ENCODE assay signal across 8 cellular contexts in the genomic region with DNA sequence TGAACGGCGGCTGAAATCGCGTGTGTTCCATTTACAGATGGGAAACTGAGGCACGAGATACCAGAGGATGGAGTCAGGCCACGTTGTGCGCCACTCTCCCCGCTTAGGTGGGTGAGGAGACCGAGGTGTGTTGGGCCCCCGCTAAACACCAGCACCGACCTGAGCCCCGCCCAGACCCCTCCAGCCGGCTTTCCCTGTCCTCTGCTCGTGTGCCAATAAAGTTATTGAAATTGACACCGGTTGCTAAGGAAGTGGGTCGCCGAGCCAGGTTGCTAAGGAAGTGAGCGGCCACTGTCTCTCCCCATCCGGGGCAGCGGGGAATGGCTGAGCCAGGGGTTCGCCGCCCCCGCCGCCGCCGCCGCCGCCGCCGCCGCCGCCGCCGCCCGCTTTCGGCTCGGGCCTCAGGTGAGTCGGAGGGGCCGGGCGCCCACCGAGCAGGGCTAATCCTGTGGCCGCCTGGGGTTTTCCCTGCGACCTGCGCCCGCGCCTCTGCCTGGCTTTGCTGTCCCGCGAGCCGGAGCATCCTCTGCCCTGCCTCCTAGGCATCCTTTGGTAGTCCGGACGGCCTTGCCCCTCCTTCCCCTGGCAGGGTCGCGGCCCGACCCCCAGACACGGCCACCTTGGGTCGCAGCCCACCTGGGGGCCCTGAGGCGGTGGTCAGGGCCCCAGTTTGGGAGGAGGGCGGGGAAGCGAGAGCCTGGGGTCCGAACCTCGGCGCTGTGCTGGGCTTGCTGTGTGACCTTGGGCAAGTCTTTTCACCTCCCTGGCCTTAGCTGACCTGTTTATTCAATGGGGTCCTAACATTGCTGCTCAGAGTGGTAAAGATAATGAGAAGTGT. TPM values are rescaled to one million over a fixed set of nuclear protein-coding genes. Genes with fewer than 3 reads are reported as not detected.
DNase-seq lines count a peak whose midpoint lies in the region; ATAC-seq and TF ChIP-seq lines count a peak whose summit lies in the region.

A gene (plus strand): TSS at position 291 of the 838 bp plus-strand sequence. CDS start 32,127 bp downstream, outside the sequence.

- DNase-seq in AG09309 (ENCODE audit: low read depth) (peak; percentile 61), NCI-H510A (lab: John Stamatoyannopoulos, UW) (peak; percentile 89), chondrocyte (ENCODE audit: low spot score) (peak; percentile 94), kidney epithelial cell (ENCODE audit: low read depth) (peak; percentile 55)
- peak; percentile 93 for DNase-seq in activated CD4-positive, alpha-beta T cell treated with anti-CD3 and anti-CD28 coated beads for 36 hours
- peak; percentile 66 to 69 for DNase-seq in stimulated activated CD4-positive, alpha-beta T cell treated with anti-CD3 and anti-CD28 coated beads, Interleukin-15, amount 100 ng/mL, for 1 hour (ENCODE audit: low read depth in 1 of 2, low spot score in 1 of 2)

- POLR2A ChIA-PET in activated CD4-positive, alpha-beta T cell treated with anti-CD3 and anti-CD28 coated beads for 36 hours (lab: Charles Lee) = interaction anchor here (0.9 to 1.2 kb wide), 4 partner anchors 8 to 45 kb away, joined by 3 to 5 read pairs (median 3); no protein-coding TSS in a partner anchor

- peak within 1 kb of the TSS; percentile 91 for H3K4me3 Mint-ChIP-seq in activated CD4-positive, alpha-beta T cell treated with anti-CD3 and anti-CD28 coated beads for 36 hours
- peak within 1 kb of the TSS; percentile 85 for H3K4me3 Mint-ChIP-seq in chondrocyte (ENCODE audit: unreplicated experiment)

- H3K36me3 Mint-ChIP-seq in activated CD4-positive, alpha-beta T cell treated with anti-CD3 and anti-CD28 coated beads for 36 hours (ENCODE audit: low read depth) = peaks cover 38% of the 10 kb centered on the region
- H3K36me3 Mint-ChIP-seq in chondrocyte (ENCODE audit: low read depth) = peaks cover 5% of the 10 kb centered on the region

- peaks cover 2% of the 10 kb centered on the region for H3K9me3 Mint-ChIP-seq in activated CD4-positive, alpha-beta T cell treated with anti-CD3 and anti-CD28 coated beads for 36 hours (ENCODE audit: low read depth)
- peaks cover 3% of the 10 kb centered on the region for H3K9me3 Mint-ChIP-seq in chondrocyte (ENCODE audit: low read depth)

- no peaks in the 10 kb centered on the region for H3K27me3 ChIP-seq in kidney epithelial cell (ENCODE audit: control insufficient read depth, insufficient read depth, low read length)

- H3K4me3 ChIP-seq in AG09309 (ENCODE audit: control insufficient read depth, low read depth, low read length) (peak within 1 kb of the TSS; percentile 99), kidney epithelial cell (ENCODE audit: low read depth, low read length) (peak within 1 kb of the TSS; percentile 95)

- intact Hi-C loops in activated CD4-positive, alpha-beta T cell treated with anti-CD3 and anti-CD28 coated beads for 36 hours (cut with DNase I, micrococcal nuclease) = loop anchor here (1.0 to 5.0 kb wide), 7 partner anchors 25 to 1715 kb away; a partner anchor contains a TSS

- peaks cover 58% of the 10 kb centered on the region for H3K4me1 Mint-ChIP-seq in activated CD4-positive, alpha-beta T cell treated with anti-CD3 and anti-CD28 coated beads for 36 hours
- H3K4me1 Mint-ChIP-seq in chondrocyte (ENCODE audit: low read depth) = peaks cover 20% of the 10 kb centered on the region

- no peaks in the 10 kb centered on the region for H3K36me3 ChIP-seq in kidney epithelial cell (ENCODE audit: control insufficient read depth, insufficient read depth, low read length)

- TF ChIP-seq CTCF in AG09309 (IDR thresholded peaks at IDR 0.05; ENCODE audit: control insufficient read depth, insufficient read depth, low read depth, low read length, missing control alignments) (no peak), chondrocyte (IDR thresholded peaks at IDR 0.05) (no peak), kidney epithelial cell (IDR thresholded peaks at IDR 0.05; ENCODE audit: insufficient read depth, low read length, poor library complexity, severe bottlenecking) (no peak)

- peak within 1 kb of the TSS; percentile 98 for H3K27ac Mint-ChIP-seq in activated CD4-positive, alpha-beta T cell treated with anti-CD3 and anti-CD28 coated beads for 36 hours
- peak within 1 kb of the TSS; percentile 70 for H3K27ac Mint-ChIP-seq in chondrocyte (ENCODE audit: unreplicated experiment)

- CTCF ChIA-PET in activated CD4-positive, alpha-beta T cell treated with anti-CD3 and anti-CD28 coated beads for 36 hours (lab: Charles Lee) = interaction anchor here (0.6 to 2.3 kb wide), 4 partner anchors 8 to 1548 kb away, joined by 3 to 10 read pairs (median 3); no protein-coding TSS in a partner anchor

- ATAC-seq in GM19035 (IDR thresholded peaks at IDR 0.05; ENCODE audit: unreplicated experiment) (peak; percentile 87), HG03432 (IDR thresholded peaks at IDR 0.05; ENCODE audit: unreplicated experiment) (peak; percentile 83)
- peak; percentile 81 for ATAC-seq in activated CD4-positive, alpha-beta T cell treated with anti-CD3 and anti-CD28 coated beads for 36 hours

- no peaks in the 10 kb centered on the region for H3K27me3 Mint-ChIP-seq in activated CD4-positive, alpha-beta T cell treated with anti-CD3 and anti-CD28 coated beads for 36 hours
- H3K27me3 Mint-ChIP-seq in chondrocyte (ENCODE audit: low read depth) = peaks cover 4% of the 10 kb centered on the region

RNA-seq across cellular contexts. Expression of the gene that starts here (rescaled TPM):
- total RNA-seq in activated CD4-positive, alpha-beta T cell treated with anti-CD3 and anti-CD28 coated beads for 36 hours = 10 to 100 TPM; 39.9 to 40.7 TPM
- total RNA-seq in chondrocyte (34.2 to 36.1 TPM (median 35.5 TPM) in 3 replicates), kidney epithelial cell (34.2 and 37.0 TPM in 2 replicates)

Comparison
In these comparisons a context has a peak if more than half of its experiments do, and no peak if none do; other contexts are left out.
1. Peak in every context shown above with its lines: DNase-seq, ATAC-seq and H3K4me3 ChIP-seq.